Comparison of ENCODE assay signal across 12 cellular contexts in the genomic region with DNA sequence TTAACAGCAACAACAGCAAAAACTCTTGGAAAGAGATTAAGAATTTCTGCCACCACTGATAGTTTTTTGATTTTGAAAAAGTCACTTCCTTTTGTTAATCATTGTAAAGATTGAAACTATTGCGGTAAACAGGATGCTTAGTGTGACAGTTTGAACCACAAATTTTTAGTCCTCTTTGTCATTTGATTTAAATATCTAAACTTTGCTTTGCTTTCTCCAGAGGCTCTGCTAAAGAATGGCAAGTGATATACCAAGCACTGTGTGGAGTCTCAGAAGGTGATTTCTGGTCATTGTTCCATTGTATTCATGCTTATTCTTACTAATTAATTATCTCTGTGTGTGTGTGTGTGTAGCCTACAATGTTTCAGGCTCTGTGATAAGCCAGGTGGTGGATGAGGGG.
DNase-seq lines count a peak whose midpoint lies in the region; ATAC-seq and TF ChIP-seq lines count a peak whose summit lies in the region.
"Had no signal": no experiment of that assay in that cellular context is flagged by ENCODE, and none has a peak within 500 bp of the region (broad histone marks: within the 10 kb centered on the region; RNA-seq: fewer than 3 reads in every experiment).

No MANE protein-coding gene starts in this region.

- no peaks in the 10 kb centered on the region for H3K36me3 Mint-ChIP-seq in T-cell

- peaks cover 11 to 23% (median 21%) of the 10 kb centered on the region in 3 donors for H3K4me1 Mint-ChIP-seq in T-cell

- no peak for DNase-seq in T-cell
- no peak for DNase-seq in tibial nerve (ENCODE audit: low spot score in 2 of 2)
- no peak for DNase-seq in GM20000 (ENCODE audit: low spot score)
- DNase-seq in posterior cingulate gyrus = no peak
- DNase-seq: effector CD4-positive, alpha-beta T cell; gastrocnemius medialis; H9; natural killer cell; substantia nigra had no signal

- no peak for TF ChIP-seq EP300 in tibial nerve (IDR thresholded peaks at IDR 0.05)

- TF ChIP-seq CTCF in tibial nerve (IDR thresholded peaks at IDR 0.05) (no peak), GM20000 (IDR thresholded peaks at IDR 0.05; ENCODE audit: extremely low read depth, missing control alignments) (no peak)

- TF ChIP-seq POLR2A in tibial nerve (IDR thresholded peaks at IDR 0.05) = no peak

- H3K4me3 ChIP-seq in tibial nerve = no peak overlapping the region
- H3K4me3 ChIP-seq: gastrocnemius medialis had no signal

- ATAC-seq in GM18520 (IDR thresholded peaks at IDR 0.05; ENCODE audit: unreplicated experiment) (peak; percentile 56), GM19467 (IDR thresholded peaks at IDR 0.05; ENCODE audit: unreplicated experiment) (peak; percentile 80), HG03060 (IDR thresholded peaks at IDR 0.05; ENCODE audit: low read depth, unreplicated experiment) (peak; percentile 73), T-cell (replicated peaks in 1 of 4) (peak in 2 of 4 experiments; percentile 23 to 24)
- ATAC-seq: gastrocnemius medialis had no signal

- H3K9me3 ChIP-seq in tibial nerve = peaks cover 0 to 19% (median 4%) of the 10 kb centered on the region in 4 donors
- H3K9me3 ChIP-seq: gastrocnemius medialis had no signal

- H3K9me3 Mint-ChIP-seq in T-cell = peaks cover 10 to 17% (median 12%) of the 10 kb centered on the region in 3 donors

- H3K4me3 Mint-ChIP-seq in T-cell = no peak overlapping the region
- H3K4me3 Mint-ChIP-seq: H9, natural killer cell had no signal

- CTCF ChIA-PET in T-cell (lab: Charles Lee) = no interaction called here

- peak overlapping the region; percentile 73 to 78 for H3K27ac Mint-ChIP-seq in T-cell
- H3K27ac Mint-ChIP-seq: H9, natural killer cell had no signal

- POLR2A ChIA-PET in T-cell (lab: Charles Lee) = no interaction called here

- H3K27ac ChIP-seq in tibial nerve = no peak overlapping the region
- H3K27ac ChIP-seq: gastrocnemius medialis had no signal

- no peaks in the 10 kb centered on the region for H3K27me3 ChIP-seq in tibial nerve
- H3K27me3 ChIP-seq: gastrocnemius medialis had no signal

- intact Hi-C loops in posterior cingulate gyrus (cut with DNase I) = no loop called here

- peaks cover 0 to 8% (median 0%) of the 10 kb centered on the region in 3 donors for H3K36me3 ChIP-seq in tibial nerve
- H3K36me3 ChIP-seq: gastrocnemius medialis had no signal

- H3K27me3 Mint-ChIP-seq in T-cell = no peaks in the 10 kb centered on the region

- WGBS in tibial nerve, 2 donors = 69 to 74% methylated on average over 1 of the region's 1 CpG

- H3K4me1 ChIP-seq in tibial nerve = no peaks in the 10 kb centered on the region
- H3K4me1 ChIP-seq: gastrocnemius medialis had no signal
